Comparison of ENCODE assay signal across 14 cellular contexts in the genomic region with DNA sequence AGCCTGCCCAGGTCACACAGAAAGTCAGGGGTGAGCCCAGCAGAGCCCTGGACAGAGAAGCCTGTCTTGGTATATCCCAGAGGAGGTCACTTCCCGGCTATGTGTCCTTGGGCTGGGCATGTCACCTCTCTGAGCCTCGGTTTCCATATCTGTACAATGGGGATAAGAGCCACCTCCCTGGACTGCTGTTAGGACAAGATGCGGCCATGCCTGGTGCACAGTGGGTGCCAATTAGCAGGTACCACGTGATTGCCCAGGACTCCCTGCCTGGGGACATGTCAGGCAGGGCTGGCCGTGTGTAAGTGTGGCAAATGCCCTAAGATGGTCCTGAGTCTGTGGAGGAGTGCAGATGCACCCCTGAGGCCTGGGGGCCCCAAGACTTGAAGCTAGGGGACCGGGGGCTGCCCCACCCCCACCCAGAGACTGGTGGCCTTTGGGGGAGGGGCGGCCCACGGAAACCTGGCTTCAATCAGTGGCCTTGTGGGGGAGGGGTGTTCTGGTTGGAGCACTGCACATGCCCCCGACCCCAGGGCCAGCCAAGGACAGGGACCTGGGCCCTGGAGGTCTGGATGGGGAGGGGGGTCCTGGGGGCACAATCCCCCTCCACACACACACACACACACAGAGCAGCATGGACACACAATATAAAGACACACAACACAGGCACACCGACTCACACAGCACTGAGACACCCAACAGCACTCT. TPM values are rescaled to one million over a fixed set of nuclear protein-coding genes. Genes with fewer than 3 reads are reported as not detected.
A peak's percentile ranks its signal among the peaks of the same experiment; 100 is the strongest.
DNase-seq lines count a peak whose midpoint lies in the region; ATAC-seq and TF ChIP-seq lines count a peak whose summit lies in the region.
"Had no signal": no experiment of that assay in that cellular context is flagged by ENCODE, and none has a peak within 500 bp of the region (broad histone marks: within the 10 kb centered on the region; RNA-seq: fewer than 3 reads in every experiment).

No MANE protein-coding gene starts in this region.

- TF ChIP-seq POLR2A in esophagus muscularis mucosa (IDR thresholded peaks at IDR 0.05; ENCODE audit: low read depth): no peak
- no peak for TF ChIP-seq POLR2A in adrenal gland (IDR thresholded peaks at IDR 0.05)

- H3K27me3 ChIP-seq in MG63: no peaks in the 10 kb centered on the region
- peaks cover 0 to 9% (median 0%) of the 10 kb centered on the region in 4 donors for H3K27me3 ChIP-seq in esophagus muscularis mucosa
- H3K27me3 ChIP-seq in rectal smooth muscle tissue (ENCODE audit: control insufficient read depth, insufficient read depth, low read length): no peaks in the 10 kb centered on the region
- no peaks in the 10 kb centered on the region for H3K27me3 ChIP-seq in adrenal gland
- no peaks in the 10 kb centered on the region for H3K27me3 ChIP-seq in mesendoderm (ENCODE audit: insufficient read depth, low read length, poor library complexity)

- H3K27ac ChIP-seq in esophagus muscularis mucosa (replicated peaks in 1 of 4) (no peak overlapping the region), rectal smooth muscle tissue (ENCODE audit: low read depth, low read length) (no peak overlapping the region), adrenal gland (peak overlapping the region in 1 of 5 donors; percentile 23), mesendoderm (ENCODE audit: low read depth, low read length) (no peak overlapping the region)

- H3K36me3 Mint-ChIP-seq in activated naive CD4-positive, alpha-beta T cell treated with anti-CD3 and anti-CD28 coated beads, Interleukin-2, amount 10 ng/mL, durations not matched to agents 7 days and 5 days: no peaks in the 10 kb centered on the region
- H3K36me3 Mint-ChIP-seq: activated naive CD8-positive, alpha-beta T cell; memory B cell had no signal

- H3K36me3 ChIP-seq in MG63 (peaks cover 27% of the 10 kb centered on the region), esophagus muscularis mucosa (no peaks in the 10 kb centered on the region), rectal smooth muscle tissue (ENCODE audit: control insufficient read depth, insufficient read depth, low read length) (no peaks in the 10 kb centered on the region), adrenal gland (replicated peaks in 1 of 2) (no peaks in the 10 kb centered on the region), mesendoderm (ENCODE audit: control insufficient read depth, insufficient read depth, low read length) (no peaks in the 10 kb centered on the region)

- H4K5ac ChIP-seq in mesendoderm (ENCODE audit: low read length): no peak overlapping the region

- H3K27ac Mint-ChIP-seq in activated naive CD4-positive, alpha-beta T cell treated with anti-CD3 and anti-CD28 coated beads, Interleukin-2, amount 10 ng/mL, durations not matched to agents 7 days and 5 days: no peak overlapping the region
- H3K27ac Mint-ChIP-seq: activated CD8-positive, alpha-beta T cell treated with anti-CD3 and anti-CD28 coated beads, Interleukin-2, amount 10 ng/mL, durations not matched to agents 7 days and 5 days; activated naive CD8-positive, alpha-beta T cell; memory B cell; T-helper 1 cell treated with Interleukin-12 subunit alpha and Interleukin-12 subunit beta and Interleukin-4 antibody, amounts not matched to agents 30 μg/mL and 1 μg/mL, for 36 hours had no signal

- ATAC-seq in GM19455 (IDR thresholded peaks at IDR 0.05; ENCODE audit: unreplicated experiment): no peak
- ATAC-seq: activated CD8-positive, alpha-beta T cell treated with anti-CD3 and anti-CD28 coated beads, Interleukin-2, amount 10 ng/mL, durations not matched to agents 7 days and 5 days had no signal

- no peak overlapping the region for H2BK120ac ChIP-seq in mesendoderm (ENCODE audit: low read depth, low read length)

- no peaks in the 10 kb centered on the region for H3K9me3 ChIP-seq in MG63
- H3K9me3 ChIP-seq in esophagus muscularis mucosa: no peaks in the 10 kb centered on the region
- no peaks in the 10 kb centered on the region for H3K9me3 ChIP-seq in adrenal gland (replicated peaks in 1 of 3)

- no peak overlapping the region for H3K56ac ChIP-seq in mesendoderm (ENCODE audit: low read length)

- H2BK15ac ChIP-seq in mesendoderm (replicated peaks; ENCODE audit: low read depth): no peak overlapping the region

- H3K9ac ChIP-seq in rectal smooth muscle tissue (ENCODE audit: low read length) (no peak overlapping the region), mesendoderm (ENCODE audit: low read length) (no peak overlapping the region)

- H3K4me3 Mint-ChIP-seq in activated naive CD4-positive, alpha-beta T cell treated with anti-CD3 and anti-CD28 coated beads, Interleukin-2, amount 10 ng/mL, durations not matched to agents 7 days and 5 days: no peak overlapping the region
- H3K4me3 Mint-ChIP-seq: activated CD8-positive, alpha-beta T cell treated with anti-CD3 and anti-CD28 coated beads, Interleukin-2, amount 10 ng/mL, durations not matched to agents 7 days and 5 days; activated naive CD8-positive, alpha-beta T cell; memory B cell; T-helper 1 cell treated with Interleukin-12 subunit alpha and Interleukin-12 subunit beta and Interleukin-4 antibody, amounts not matched to agents 30 μg/mL and 1 μg/mL, for 36 hours had no signal

- H2BK5ac ChIP-seq in mesendoderm (ENCODE audit: low read length): no peak overlapping the region

- peak overlapping the region; percentile 58 for H3K4me3 ChIP-seq in MG63
- H3K4me3 ChIP-seq in esophagus muscularis mucosa: peak overlapping the region; percentile 23 to 49 (median 36)
- H3K4me3 ChIP-seq in rectal smooth muscle tissue (ENCODE audit: low read length): peak overlapping the region; percentile 54
- H3K4me3 ChIP-seq in adrenal gland: peak overlapping the region in 1 of 4 donors; percentile 46
- H3K4me3 ChIP-seq in mesendoderm (ENCODE audit: low read length): no peak overlapping the region

- TF ChIP-seq CTCF in esophagus muscularis mucosa (IDR thresholded peaks at IDR 0.05): no peak
- TF ChIP-seq CTCF in adrenal gland (IDR thresholded peaks at IDR 0.05): no peak

- intact Hi-C loops in esophagus muscularis mucosa (cut with DNase I) (no loop called here), adrenal gland (cut with DNase I) (no loop called here)

- no peaks in the 10 kb centered on the region for H3K27me3 Mint-ChIP-seq in activated naive CD4-positive, alpha-beta T cell treated with anti-CD3 and anti-CD28 coated beads, Interleukin-2, amount 10 ng/mL, durations not matched to agents 7 days and 5 days
- H3K27me3 Mint-ChIP-seq: activated naive CD8-positive, alpha-beta T cell had no signal

- no peak overlapping the region for H3K23ac ChIP-seq in mesendoderm (ENCODE audit: low read length)

- WGBS in esophagus muscularis mucosa: 66% methylated on average over 6 of the region's 10 CpGs
- 28 to 50% (median 42%) methylated on average over 2 to 10 of the region's 10 CpGs for WGBS in adrenal gland, 4 donors
- no CpG with 5 or more reads among the region's 10 CpGs for WGBS in mesendoderm (ENCODE audit: extremely low coverage, insufficient coverage, low lambda C conversion rate)

- TF ChIP-seq EP300 in esophagus muscularis mucosa (IDR thresholded peaks at IDR 0.05): no peak

- H3K4me1 Mint-ChIP-seq in activated naive CD4-positive, alpha-beta T cell treated with anti-CD3 and anti-CD28 coated beads, Interleukin-2, amount 10 ng/mL, durations not matched to agents 7 days and 5 days: no peaks in the 10 kb centered on the region

- H3K4me1 ChIP-seq in esophagus muscularis mucosa (peaks cover 0 to 11% (median 2%) of the 10 kb centered on the region in 4 donors), rectal smooth muscle tissue (ENCODE audit: control insufficient read depth, insufficient read depth, low read length) (no peaks in the 10 kb centered on the region), adrenal gland (replicated peaks in 1 of 2) (no peaks in the 10 kb centered on the region), mesendoderm (ENCODE audit: control insufficient read depth, low read depth, low read length) (no peaks in the 10 kb centered on the region)

- H4K8ac ChIP-seq in mesendoderm (ENCODE audit: low read depth, low read length): no peak overlapping the region

- no peaks in the 10 kb centered on the region for H3K79me1 ChIP-seq in mesendoderm (ENCODE audit: low read length)

- H3K4me2 ChIP-seq in mesendoderm (ENCODE audit: low read length): no peak overlapping the region

- H3K4ac ChIP-seq in mesendoderm (ENCODE audit: low read depth, low read length): no peak overlapping the region

- H3K18ac ChIP-seq in mesendoderm (ENCODE audit: low read length): no peak overlapping the region

- no peak overlapping the region for H2AK5ac ChIP-seq in mesendoderm (ENCODE audit: low read length)

- CTCF ChIA-PET in activated naive CD4-positive, alpha-beta T cell treated with anti-CD3 and anti-CD28 coated beads, Interleukin-2, amount 10 ng/mL, durations not matched to agents 7 days and 5 days (lab: Charles Lee): no interaction called here

- H3K79me2 ChIP-seq in mesendoderm (ENCODE audit: control insufficient read depth, insufficient read depth, low read length): no peaks in the 10 kb centered on the region

- H3K9me3 Mint-ChIP-seq in activated naive CD4-positive, alpha-beta T cell treated with anti-CD3 and anti-CD28 coated beads, Interleukin-2, amount 10 ng/mL, durations not matched to agents 7 days and 5 days: no peaks in the 10 kb centered on the region
- H3K9me3 Mint-ChIP-seq: memory B cell; T-helper 1 cell treated with Interleukin-12 subunit alpha and Interleukin-12 subunit beta and Interleukin-4 antibody, amounts not matched to agents 30 μg/mL and 1 μg/mL, for 36 hours had no signal

- peak; percentile 37 for DNase-seq in AG20443 (ENCODE audit: low spot score)
- DNase-seq in MG63: no peak
- no peak for DNase-seq in esophagus muscularis mucosa (ENCODE audit: extremely low spot score)
- DNase-seq in activated naive CD4-positive, alpha-beta T cell treated with anti-CD3 and anti-CD28 coated beads, Interleukin-2, amount 10 ng/mL, durations not matched to agents 7 days and 5 days: no peak
- DNase-seq in adrenal gland: no peak
- no peak for DNase-seq in mesendoderm
- DNase-seq: activated CD8-positive, alpha-beta T cell treated with anti-CD3 and anti-CD28 coated beads, Interleukin-2, amount 10 ng/mL, durations not matched to agents 7 days and 5 days; NCI-H1930; retina had no signal

RNA-seq across cellular contexts. Expression of a gene that starts 0.9 kb away (rescaled TPM):
- 24.2 and 31.2 TPM in 2 replicates for total RNA-seq in MG63 (2014; rRNA removed; shearing (Covaris generic); ENCODE audit: low replicate concordance)
- total RNA-seq in esophagus muscularis mucosa: 10 to 100 TPM in 1 of 4 donors, 1 to 10 TPM in 3; 3.6 to 12.2 (median 7.1) TPM
- total RNA-seq in adrenal gland: 10 to 100 TPM in 3 of 8 donors, 1 to 10 TPM in 5; 3.8 to 14.8 (median 7.1) TPM
- 10 to 100 TPM in 1 of 3 donors, 1 to 10 TPM in 2; 3.1 to 12.4 (median 5.6) TPM for polyA plus RNA-seq in adrenal gland
- 0.14 TPM for polyA plus RNA-seq in mesendoderm (2013, experiment 1 of 2)
- polyA plus RNA-seq in mesendoderm (2013, experiment 2 of 2): 0.13 TPM
- total RNA-seq: activated CD8-positive, alpha-beta T cell treated with anti-CD3 and anti-CD28 coated beads, Interleukin-2, amount 10 ng/mL, durations not matched to agents 7 days and 5 days had no signal

RNA-seq across cellular contexts. Expression of a gene that starts 34.6 kb away (rescaled TPM):
- 130 and 156 TPM in 2 replicates for total RNA-seq in MG63 (2014; rRNA removed; shearing (Covaris generic); ENCODE audit: low replicate concordance)
- total RNA-seq in esophagus muscularis mucosa (100 to 1,000 TPM; 207 to 257 (median 242) TPM), adrenal gland (1,000 to 10,000 TPM in 1 of 8 donors, 100 to 1,000 TPM in 7; 312 to 1,219 (median 431) TPM)
- polyA plus RNA-seq in adrenal gland: 100 to 1,000 TPM; 209 to 431 (median 272) TPM
- polyA plus RNA-seq in mesendoderm (2013, experiment 1 of 2): 67.0 TPM
- 63.2 TPM for polyA plus RNA-seq in mesendoderm (2013, experiment 2 of 2)

RNA-seq across cellular contexts. Expression of a gene that starts 36.0 kb away (rescaled TPM):
- 27.6 and 62.9 TPM in 2 replicates for total RNA-seq in MG63 (2014; rRNA removed; shearing (Covaris generic); ENCODE audit: low replicate concordance)
- total RNA-seq in esophagus muscularis mucosa (10 to 100 TPM; 31.6 to 48.0 (median 40.1) TPM), adrenal gland (10 to 100 TPM; 34.2 to 79.3 (median 46.8) TPM)
- polyA plus RNA-seq in adrenal gland: 10 to 100 TPM; 27.5 to 30.8 (median 30.1) TPM
- polyA plus RNA-seq in mesendoderm (2013, experiment 1 of 2): 44.4 TPM
- polyA plus RNA-seq in mesendoderm (2013, experiment 2 of 2): 44.8 TPM

RNA-seq across cellular contexts. Expression of a gene that starts 36.7 kb away (rescaled TPM):
- total RNA-seq in MG63 (2014; rRNA removed; shearing (Covaris generic); ENCODE audit: low replicate concordance): 0.39 and 2.5 TPM in 2 replicates
- total RNA-seq in esophagus muscularis mucosa (10 to 100 TPM in 2 of 4 donors, 1 to 10 TPM in 2; 7.2 to 15.7 (median 10.0) TPM), adrenal gland (10 to 100 TPM in 7 of 8 donors, 1 to 10 TPM in 1; 9.4 to 46.1 (median 16.0) TPM)
- 1 to 10 TPM; 3.3 to 4.8 (median 3.8) TPM for polyA plus RNA-seq in adrenal gland
- 0.03 TPM for polyA plus RNA-seq in mesendoderm (2013, experiment 1 of 2)
- polyA plus RNA-seq in mesendoderm (2013, experiment 2 of 2): 0.11 TPM
